In the genomic region with DNA sequence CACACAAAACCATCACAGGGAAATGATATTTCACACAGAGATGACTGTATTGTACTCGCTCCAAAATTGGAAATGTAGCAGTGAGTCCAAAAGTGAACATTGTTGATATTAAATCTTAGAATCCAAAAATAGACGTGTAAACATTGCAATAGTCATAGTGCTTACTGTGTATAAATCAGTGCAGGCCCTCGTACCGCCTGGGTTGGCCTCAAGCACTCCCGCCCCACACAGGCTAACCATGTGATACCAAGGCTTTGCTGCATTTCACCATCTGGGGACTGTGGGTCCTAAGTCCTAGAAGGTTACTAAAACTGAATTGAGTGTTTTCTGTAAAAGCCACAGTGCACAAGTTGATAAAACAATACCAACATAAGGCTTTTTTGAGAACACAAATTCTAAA, we compare ENCODE assay signal across 9 cellular contexts.
DNase-seq lines count a peak whose midpoint lies in the region; ATAC-seq and TF ChIP-seq lines count a peak whose summit lies in the region.
"Had no signal": no experiment of that assay in that cellular context is flagged by ENCODE, and none has a peak within 500 bp of the region (broad histone marks: within the 10 kb centered on the region; RNA-seq: fewer than 3 reads in every experiment).

No MANE protein-coding gene starts in this region.

- H3K36me3 ChIP-seq in BE2C (0 out of 2 replicates have a peak, but pooled peaks cover 3% of the 10 kb centered on the region), heart right ventricle (no peaks in the 10 kb centered on the region), prostate gland (no peaks in the 10 kb centered on the region)

- H3K27ac ChIP-seq in heart right ventricle (peak overlapping the region; percentile 23 to 81 (median 67)), prostate gland (peak overlapping the region in 1 of 2 donors; percentile 41)

- H3K27me3 ChIP-seq in BE2C (no peaks in the 10 kb centered on the region), heart right ventricle (no peaks in the 10 kb centered on the region), prostate gland (replicated peaks; ENCODE audit: insufficient read depth) (no peaks in the 10 kb centered on the region)

- H3K4me1 Mint-ChIP-seq in T-helper 17 cell = peaks cover 62% of the 10 kb centered on the region

- WGBS in heart right ventricle, 2 donors = 23 to 37% methylated on average over 5 of the region's 5 CpGs
- WGBS in prostate gland = 59% methylated on average over 5 of the region's 5 CpGs

- no peaks in the 10 kb centered on the region; the same call in 1 of the 2 replicates for H3K9me3 ChIP-seq in BE2C
- H3K9me3 ChIP-seq in T-helper 17 cell (ENCODE audit: control insufficient read depth, low read length, poor library complexity, severe bottlenecking) = no peaks in the 10 kb centered on the region
- H3K9me3 ChIP-seq in heart right ventricle = no peaks in the 10 kb centered on the region
- H3K9me3 ChIP-seq in prostate gland = no peaks in the 10 kb centered on the region

- no peak for TF ChIP-seq POLR2A in prostate gland (IDR thresholded peaks at IDR 0.05)

- peaks cover 2% of the 10 kb centered on the region for H3K36me3 Mint-ChIP-seq in T-helper 17 cell (ENCODE audit: low read depth)

- TF ChIP-seq CTCF in BE2C (IDR thresholded peaks at IDR 0.05; ENCODE audit: low read depth, low read length) (no peak), heart right ventricle (IDR thresholded peaks at IDR 0.05) (no peak), prostate gland (IDR thresholded peaks at IDR 0.05) (no peak)

- DNase-seq in BE2C (peak; percentile 24), T-helper 17 cell (no peak), heart right ventricle (peak; percentile 34 to 42), prostate gland (ENCODE audit: low spot score) (peak; percentile 24), glomerular visceral epithelial cell (ENCODE audit: extremely low spot score) (no peak), NCI-H748 treated with DMSO at 0.1 percent for 48 hours (lab: John Stamatoyannopoulos, UW) (no peak), NCI-H1694 (lab: John Stamatoyannopoulos, UW) (no peak)
- DNase-seq: NK-92 treated with Interleukin-12 subunit alpha and Interleukin-12 subunit beta, amount 100 ng/mL, for 24 hours had no signal

- peaks cover 47% of the 10 kb centered on the region for H3K4me1 ChIP-seq in BE2C
- peaks cover 18 to 89% (median 52%) of the 10 kb centered on the region in 9 donors for H3K4me1 ChIP-seq in heart right ventricle
- peaks cover 7% of the 10 kb centered on the region for H3K4me1 ChIP-seq in prostate gland (replicated peaks)

- peak overlapping the region; percentile 84 for H3K27ac Mint-ChIP-seq in T-helper 17 cell

- no peaks in the 10 kb centered on the region for H3K27me3 Mint-ChIP-seq in T-helper 17 cell

- intact Hi-C loops in heart right ventricle (cut with DNase I) = loop anchor here in 4 of 10 donors (5.0 to 10.0 kb wide), 4 partner anchors 59 to 109 kb away; partner anchors contain the start of gene PPP2R5E (in 3 of the 4)
- intact Hi-C loops in prostate gland (cut with DNase I) = loop anchor here (5.0 kb wide), 1 partner anchor 106 kb away; the partner anchor contains the start of gene PPP2R5E

- H3K4me3 ChIP-seq in BE2C (ENCODE audit: low read depth, low read length) (no peak overlapping the region), heart right ventricle (no peak overlapping the region), prostate gland (no peak overlapping the region)

- ATAC-seq in T-helper 17 cell (no peak), heart right ventricle (peak; percentile 78 to 93 (median 88)), HG02642 (IDR thresholded peaks at IDR 0.05; ENCODE audit: poor library complexity, unreplicated experiment) (no peak)

- no peak overlapping the region for H3K4me3 Mint-ChIP-seq in T-helper 17 cell

Comparison
In these comparisons a context has a peak if more than half of its experiments do, and no peak if none do; other contexts are left out.
1. DNase-seq: peak in BE2C (single experiment), heart right ventricle (2 of 2) and prostate gland (single experiment); none in T-helper 17 cell (0 of 3), glomerular visceral epithelial cell (single experiment), NCI-H748 treated with DMSO at 0.1 percent for 48 hours (single experiment) and NCI-H1694 (single experiment).
2. ATAC-seq: peak in heart right ventricle (8 of 8); none in T-helper 17 cell (single experiment) and HG02642 (single experiment).